14 cellular contexts compared by ENCODE assay signal in genomic region chr6:79034865-79035264, GRCh38. TPM values are rescaled to one million over a fixed set of nuclear protein-coding genes. Genes with fewer than 3 reads are reported as not detected.
DNase-seq lines count a peak whose midpoint lies in the region; ATAC-seq and TF ChIP-seq lines count a peak whose summit lies in the region.
"Had no signal": no experiment of that assay in that cellular context is flagged by ENCODE, and none has a peak within 500 bp of the region (broad histone marks: within the 10 kb centered on the region; RNA-seq: fewer than 3 reads in every experiment).

No MANE protein-coding gene starts in this region.

- H3K79me2 ChIP-seq in mesendoderm (ENCODE audit: control insufficient read depth, insufficient read depth, low read length), result peaks cover 12% of the 10 kb centered on the region

- H3K4me3 ChIP-seq in lower lobe of right lung, result no peak overlapping the region
- no peak overlapping the region for H3K4me3 ChIP-seq in MG63
- no peak overlapping the region for H3K4me3 ChIP-seq in ovary
- H3K4me3 ChIP-seq in mesendoderm (ENCODE audit: low read length), result no peak overlapping the region
- H3K4me3 ChIP-seq: dorsolateral prefrontal cortex had no signal

- no peak for TF ChIP-seq EP300 in ovary (IDR thresholded peaks at IDR 0.05)

- ATAC-seq in GM18502 (IDR thresholded peaks at IDR 0.05; ENCODE audit: poor library complexity, unreplicated experiment) (peak; percentile 84), GM19351 (IDR thresholded peaks at IDR 0.05; ENCODE audit: unreplicated experiment) (peak; percentile 63), HG03159 (IDR thresholded peaks at IDR 0.05; ENCODE audit: unreplicated experiment) (peak; percentile 71), lower lobe of right lung (no peak)

- no peaks in the 10 kb centered on the region for H3K9me3 ChIP-seq in lower lobe of right lung
- H3K9me3 ChIP-seq in MG63, result peaks cover 3% of the 10 kb centered on the region; the same call in 1 of the 2 replicates
- no peaks in the 10 kb centered on the region for H3K9me3 ChIP-seq in ovary

- TF ChIP-seq POLR2A in ovary (IDR thresholded peaks at IDR 0.05), result no peak

- 86 to 95% (median 87%) methylated on average over 2 of the region's 2 CpGs for WGBS in ovary, 3 donors
- WGBS in mesendoderm (ENCODE audit: extremely low coverage, insufficient coverage, low lambda C conversion rate), result no CpG with 5 or more reads among the region's 2 CpGs

- H3K4me1 ChIP-seq in lower lobe of right lung (peaks cover 7% of the 10 kb centered on the region), ovary (ENCODE audit: insufficient read depth) (peaks cover 1% of the 10 kb centered on the region), mesendoderm (ENCODE audit: control insufficient read depth, low read depth, low read length) (peaks cover 3% of the 10 kb centered on the region)

- H2AK5ac ChIP-seq in mesendoderm (ENCODE audit: low read length), result no peak overlapping the region

- intact Hi-C loops in lower lobe of right lung (cut with DNase I), result no loop called here
- intact Hi-C loops in ovary (cut with DNase I), result no loop called here

- H2BK15ac ChIP-seq in mesendoderm (replicated peaks; ENCODE audit: low read depth), result no peak overlapping the region

- H4K8ac ChIP-seq in mesendoderm (ENCODE audit: low read depth, low read length), result no peak overlapping the region

- H3K27me3 ChIP-seq in lower lobe of right lung (ENCODE audit: low read depth) (no peaks in the 10 kb centered on the region), MG63 (no peaks in the 10 kb centered on the region), ovary (no peaks in the 10 kb centered on the region), mesendoderm (ENCODE audit: insufficient read depth, low read length, poor library complexity) (peaks cover 2% of the 10 kb centered on the region)
- H3K27me3 ChIP-seq: dorsolateral prefrontal cortex had no signal

- H3K23ac ChIP-seq in mesendoderm (ENCODE audit: low read length), result no peak overlapping the region

- peaks cover 23% of the 10 kb centered on the region for H3K36me3 ChIP-seq in lower lobe of right lung
- peaks cover 71% of the 10 kb centered on the region for H3K36me3 ChIP-seq in MG63
- no peaks in the 10 kb centered on the region for H3K36me3 ChIP-seq in ovary
- no peaks in the 10 kb centered on the region for H3K36me3 ChIP-seq in mesendoderm (ENCODE audit: control insufficient read depth, insufficient read depth, low read length)

- no peak overlapping the region for H3K9ac ChIP-seq in mesendoderm (ENCODE audit: low read length)

- H3K4ac ChIP-seq in mesendoderm (ENCODE audit: low read depth, low read length), result no peak overlapping the region

- H3K4me2 ChIP-seq in mesendoderm (ENCODE audit: low read length), result no peak overlapping the region

- H2BK120ac ChIP-seq in mesendoderm (ENCODE audit: low read depth, low read length), result no peak overlapping the region

- peaks cover 10% of the 10 kb centered on the region for H3K79me1 ChIP-seq in mesendoderm (ENCODE audit: low read length)

- peak; percentile 15 for DNase-seq in amniotic epithelial cell (ENCODE audit: low read depth)
- no peak for DNase-seq in lower lobe of right lung
- no peak for DNase-seq in MG63
- no peak for DNase-seq in ovary
- DNase-seq in mesendoderm, result no peak
- DNase-seq: activated effector memory CD4-positive, alpha-beta T cell treated with anti-CD3 and anti-CD28 coated beads, Interleukin-2, amount 50 U/mL, for 16 hours; CD4-positive, CD25-positive, alpha-beta regulatory T cell; dorsolateral prefrontal cortex; glutamatergic neuron; NCI-H187 treated with DMSO at 0.1 percent for 48 hours; stimulated activated CD4-positive, alpha-beta T cell treated with anti-CD3 and anti-CD28 coated beads, Interleukin-4, amount 100 ng/mL, for 4 hours had no signal

- H4K5ac ChIP-seq in mesendoderm (ENCODE audit: low read length), result no peak overlapping the region

- TF ChIP-seq CTCF in lower lobe of right lung (IDR thresholded peaks at IDR 0.05), result no peak
- TF ChIP-seq CTCF in ovary (IDR thresholded peaks at IDR 0.05), result no peak

- H3K18ac ChIP-seq in mesendoderm (ENCODE audit: low read length), result no peak overlapping the region

- no peak overlapping the region for H3K56ac ChIP-seq in mesendoderm (ENCODE audit: low read length)

- H3K27ac ChIP-seq in lower lobe of right lung (no peak overlapping the region), ovary (no peak overlapping the region), mesendoderm (ENCODE audit: low read depth, low read length) (no peak overlapping the region)
- H3K27ac ChIP-seq: dorsolateral prefrontal cortex had no signal

- no peak overlapping the region for H2BK5ac ChIP-seq in mesendoderm (ENCODE audit: low read length)

RNA-seq across cellular contexts. Expression of gene PHIP, which starts 43.2 kb away (rescaled TPM):
- 35.6 TPM for total RNA-seq in lower lobe of right lung
- total RNA-seq in MG63 (2014; rRNA removed; shearing (Covaris generic); ENCODE audit: low replicate concordance), result 7.6 and 15.4 TPM in 2 replicates
- 10 to 100 TPM; 25.3 to 38.5 (median 30.2) TPM for total RNA-seq in ovary
- polyA plus RNA-seq in ovary, result 10 to 100 TPM; 11.2 to 15.3 TPM
- 20.1 TPM for polyA plus RNA-seq in mesendoderm (2013, experiment 1 of 2)
- 20.0 TPM for polyA plus RNA-seq in mesendoderm (2013, experiment 2 of 2)

Comparison
In these comparisons a context has a peak if more than half of its experiments do, and no peak if none do; other contexts are left out.
1. ATAC-seq: peak in GM18502 (single experiment), GM19351 (single experiment) and HG03159 (single experiment); none in lower lobe of right lung (0 of 2).